ENCODE assay signal across 8 cellular contexts in genomic region chr7:2314209-2314955, GRCh38. TPM values are rescaled to one million over a fixed set of nuclear protein-coding genes. Genes with fewer than 3 reads are reported as not detected.
DNase-seq lines count a peak whose midpoint lies in the region; ATAC-seq and TF ChIP-seq lines count a peak whose summit lies in the region.

TSS of gene SNX8 (minus strand) at chr7:2314441. CDS start at chr7:2314421, 20 bp downstream.

- no peak within 1 kb of the TSS for H3K27ac ChIP-seq in neural cell (ENCODE audit: low read length)

- H3K27me3 Mint-ChIP-seq in stimulated activated naive CD8-positive, alpha-beta T cell treated with anti-CD3 and anti-CD28 coated beads, Interleukin-15, amount 100 ng/mL, for 72 hours = no peaks in the 10 kb centered on the region

- H3K36me3 ChIP-seq in H7 (replicated peaks; ENCODE audit: control insufficient read depth, insufficient read depth, low read length) (no peaks in the 10 kb centered on the region), Loucy (ENCODE audit: insufficient read depth, low read length) (no peaks in the 10 kb centered on the region), neural cell (ENCODE audit: insufficient read depth, low read length) (no peaks in the 10 kb centered on the region)

- no peak for TF ChIP-seq EP300 in neural cell (conservative IDR thresholded peaks at IDR 0.05; ENCODE audit: poor library complexity, severe bottlenecking)

- H3K4me1 ChIP-seq in Loucy (ENCODE audit: insufficient read depth, low read length, poor library complexity, severe bottlenecking) = peaks cover 20% of the 10 kb centered on the region

- no peak for TF ChIP-seq CTCF in Loucy (conservative IDR thresholded peaks at IDR 0.05; ENCODE audit: low read length)
- no peak for TF ChIP-seq CTCF in fibroblast of villous mesenchyme (IDR thresholded peaks at IDR 0.05; ENCODE audit: insufficient read depth, low read depth, low read length)
- no peak for TF ChIP-seq CTCF in neural cell (IDR thresholded peaks at IDR 0.05; ENCODE audit: poor library complexity, severe bottlenecking)

- H3K4me3 Mint-ChIP-seq in stimulated activated naive CD8-positive, alpha-beta T cell treated with anti-CD3 and anti-CD28 coated beads, Interleukin-15, amount 100 ng/mL, for 72 hours = peak within 1 kb of the TSS in 1 of 2 donors; percentile 94

- no peaks in the 10 kb centered on the region for H3K9me2 ChIP-seq in Loucy (replicated peaks; ENCODE audit: low read depth, low read length)
- H3K9me2 ChIP-seq in neural cell (ENCODE audit: insufficient read depth, low read length) = no peaks in the 10 kb centered on the region

- ATAC-seq in stimulated activated naive CD8-positive, alpha-beta T cell treated with anti-CD3 and anti-CD28 coated beads, Interleukin-15, amount 100 ng/mL, for 72 hours = peak; percentile 90

- H3K9ac ChIP-seq in Loucy (ENCODE audit: low read depth, low read length, poor library complexity, severe bottlenecking) = peak within 1 kb of the TSS; percentile 73
- H3K9ac ChIP-seq in neural cell (ENCODE audit: low read length) = peak within 1 kb of the TSS; percentile 72

- peak within 1 kb of the TSS; percentile 81 for H2AFZ ChIP-seq in Loucy (ENCODE audit: low read length)
- H2AFZ ChIP-seq in neural cell (ENCODE audit: low read depth, low read length) = peak within 1 kb of the TSS; percentile 73

- H3K79me2 ChIP-seq in Loucy (ENCODE audit: insufficient read depth, low read length) = peaks cover 11% of the 10 kb centered on the region; the same call in 1 of the 2 replicates
- no peaks in the 10 kb centered on the region for H3K79me2 ChIP-seq in neural cell (replicated peaks; ENCODE audit: insufficient read depth, low read length)

- H3K9me3 ChIP-seq in Loucy (ENCODE audit: insufficient read depth, low read depth, low read length) = no peaks in the 10 kb centered on the region
- H3K9me3 ChIP-seq in neural cell (ENCODE audit: low read length) = no peaks in the 10 kb centered on the region

- H4K20me1 ChIP-seq in Loucy (ENCODE audit: insufficient read depth, low read length, poor library complexity, severe bottlenecking) (peaks cover 4% of the 10 kb centered on the region), neural cell (ENCODE audit: insufficient read depth) (no peaks in the 10 kb centered on the region)

- H3K4me1 Mint-ChIP-seq in stimulated activated naive CD8-positive, alpha-beta T cell treated with anti-CD3 and anti-CD28 coated beads, Interleukin-15, amount 100 ng/mL, for 72 hours = peaks cover 21% of the 10 kb centered on the region

- peak within 1 kb of the TSS; percentile 68 for H3K4me3 ChIP-seq in H7 (ENCODE audit: insufficient read depth, low read depth, low read length)
- H3K4me3 ChIP-seq in Loucy (ENCODE audit: low read length, poor library complexity, severe bottlenecking) = peak within 1 kb of the TSS; percentile 81
- H3K4me3 ChIP-seq in fibroblast of villous mesenchyme (ENCODE audit: low read depth, low read length) = peak within 1 kb of the TSS; percentile 83
- peak within 1 kb of the TSS; percentile 92 for H3K4me3 ChIP-seq in neural cell (ENCODE audit: low read length)

- no peaks in the 10 kb centered on the region for H3K27me3 ChIP-seq in H7 (ENCODE audit: control insufficient read depth, insufficient read depth, low read length)
- no peaks in the 10 kb centered on the region for H3K27me3 ChIP-seq in Loucy (ENCODE audit: insufficient read depth, low read length, poor library complexity, severe bottlenecking)
- H3K27me3 ChIP-seq in neural cell (ENCODE audit: insufficient read depth, low read depth, low read length) = no peaks in the 10 kb centered on the region

- H3F3A ChIP-seq in Loucy (ENCODE audit: low read depth) = no peaks in the 10 kb centered on the region
- H3F3A ChIP-seq in neural cell (ENCODE audit: insufficient read depth, low read length, poor library complexity, severe bottlenecking) = no peaks in the 10 kb centered on the region

- peak within 1 kb of the TSS; percentile 89 for H3K4me2 ChIP-seq in Loucy (ENCODE audit: low read depth, low read length, poor library complexity, severe bottlenecking)
- peak within 1 kb of the TSS; percentile 68 for H3K4me2 ChIP-seq in neural cell (ENCODE audit: low read length)

- H3K27ac Mint-ChIP-seq in stimulated activated naive CD8-positive, alpha-beta T cell treated with anti-CD3 and anti-CD28 coated beads, Interleukin-15, amount 100 ng/mL, for 72 hours = peak within 1 kb of the TSS; percentile 92 to 95

- TF ChIP-seq RAD21 in neural cell (conservative IDR thresholded peaks at IDR 0.05) = no peak

- DNase-seq in ELF-1 (ENCODE audit: low read depth, low spot score) = peak; percentile 84
- DNase-seq in H7 = peak; percentile 99
- peak; percentile 91 to 96 for DNase-seq in SHP77 (lab: John Stamatoyannopoulos, UW)
- peak; percentile 99 for DNase-seq in activated effector memory CD4-positive, alpha-beta T cell treated with anti-CD3 and anti-CD28 coated beads, Interleukin-2, amount 50 U/mL, for 16 hours
- peak; percentile 86 for DNase-seq in fibroblast of villous mesenchyme (ENCODE audit: low read depth)
- DNase-seq in stimulated activated naive CD8-positive, alpha-beta T cell treated with anti-CD3 and anti-CD28 coated beads, Interleukin-15, amount 100 ng/mL, for 72 hours = peak; percentile 90 to 97

- H3K9me3 Mint-ChIP-seq in stimulated activated naive CD8-positive, alpha-beta T cell treated with anti-CD3 and anti-CD28 coated beads, Interleukin-15, amount 100 ng/mL, for 72 hours = no peaks in the 10 kb centered on the region

TF ChIP-seq in neural cell, 6 proteins besides CTCF, POLR2A, EP300 and RAD21:
- TF ChIP-seq EZH2 (IDR thresholded peaks at IDR 0.05; ENCODE audit: borderline replicate concordance, insufficient read depth, low read length, poor library complexity, severe bottlenecking) (no peak), REST (IDR thresholded peaks at IDR 0.05; ENCODE audit: borderline replicate concordance) (no peak), POLR2AphosphoS5 (IDR thresholded peaks at IDR 0.05) (peak; percentile 28), TAF1 (IDR thresholded peaks at IDR 0.05; ENCODE audit: low read depth) (no peak), MXI1 (conservative IDR thresholded peaks at IDR 0.05; ENCODE audit: poor library complexity, severe bottlenecking) (peak; percentile 83), SMC3 (conservative IDR thresholded peaks at IDR 0.05; ENCODE audit: poor library complexity) (peak; percentile 21)

RNA-seq across cellular contexts. Expression of gene SNX8, which starts in this region (rescaled TPM):
- total RNA-seq in H7 (2014; rRNA removed; shearing (Covaris generic)) = 23.2 and 28.2 TPM in 2 replicates
- total RNA-seq in fibroblast of villous mesenchyme = 17.7 and 21.3 TPM in 2 replicates
- polyA plus RNA-seq in neural cell = 4.4 and 5.7 TPM in 2 replicates
- polyA minus RNA-seq in neural cell = 7.3 and 10.5 TPM in 2 replicates
